ENCODE assay signal across 15 cellular contexts in genomic region chr1:54465351-54465811, GRCh38. TPM values are rescaled to one million over a fixed set of nuclear protein-coding genes. Genes with fewer than 3 reads are reported as not detected.
DNase-seq lines count a peak whose midpoint lies in the region; TF ChIP-seq lines count a peak whose summit lies in the region.
"Had no signal": no experiment of that assay in that cellular context is flagged by ENCODE, and none has a peak within 500 bp of the region (broad histone marks: within the 10 kb centered on the region; RNA-seq: fewer than 3 reads in every experiment).

No MANE protein-coding gene starts in this region.

- H3K79me2 ChIP-seq in neural progenitor cell (ENCODE audit: low read depth) (no peaks in the 10 kb centered on the region), Karpas-422 (ENCODE audit: low read length) (no peaks in the 10 kb centered on the region)

- TF ChIP-seq POLR2A in lower leg skin (IDR thresholded peaks at IDR 0.05), result no peak
- no peak for TF ChIP-seq POLR2A in esophagus muscularis mucosa (IDR thresholded peaks at IDR 0.05; ENCODE audit: low read depth)

- H3K27ac ChIP-seq in coronary artery (no peak overlapping the region), neural progenitor cell (no peak overlapping the region), esophagus muscularis mucosa (replicated peaks in 1 of 4) (no peak overlapping the region), Karpas-422 (ENCODE audit: low read length) (no peak overlapping the region)

- H3K9me3 Mint-ChIP-seq in CD14-positive monocyte, result peaks cover 0 to 9% (median 2%) of the 10 kb centered on the region in 7 donors
- H3K9me3 Mint-ChIP-seq in neural progenitor cell, result peaks cover 2% of the 10 kb centered on the region
- H3K9me3 Mint-ChIP-seq: activated naive CD4-positive, alpha-beta T cell treated with anti-CD3 and anti-CD28 coated beads, Interleukin-2, amount 50 U/mL, for 72 hours had no signal

- H4K20me1 ChIP-seq in neural progenitor cell (ENCODE audit: low read depth) (no peaks in the 10 kb centered on the region), Karpas-422 (ENCODE audit: insufficient read depth, low read depth, low read length) (no peaks in the 10 kb centered on the region)

- peaks cover 42% of the 10 kb centered on the region for H3K4me1 ChIP-seq in neural progenitor cell
- peaks cover 16 to 31% (median 27%) of the 10 kb centered on the region in 4 donors for H3K4me1 ChIP-seq in esophagus muscularis mucosa
- peaks cover 5% of the 10 kb centered on the region; the same call in 1 of the 2 replicates for H3K4me1 ChIP-seq in Karpas-422 (ENCODE audit: low read length)

- H3K4me3 ChIP-seq in coronary artery (no peak overlapping the region), neural progenitor cell (no peak overlapping the region), lower leg skin (ENCODE audit: low read depth, poor library complexity, severe bottlenecking) (no peak overlapping the region), esophagus muscularis mucosa (no peak overlapping the region), Karpas-422 (ENCODE audit: low read length) (no peak overlapping the region)

- TF ChIP-seq EP300 in esophagus muscularis mucosa (IDR thresholded peaks at IDR 0.05), result no peak

- H3K4me2 ChIP-seq in neural progenitor cell (no peak overlapping the region), Karpas-422 (ENCODE audit: low read depth, low read length, poor library complexity, severe bottlenecking) (no peak overlapping the region)

- H3K4me3 Mint-ChIP-seq in CD14-positive monocyte (no peak overlapping the region), neural progenitor cell (no peak overlapping the region)
- H3K4me3 Mint-ChIP-seq: IgD-negative memory B cell; stimulated activated naive B cell treated with anti-CD40 and anti-IgM and Interleukin-4, amounts not matched to agents 10 μg/mL and 1 μg/mL and 100 μg/mL, for 72 hours had no signal

- TF ChIP-seq CTCF in CD14-positive monocyte (IDR thresholded peaks at IDR 0.05) (no peak), coronary artery (IDR thresholded peaks at IDR 0.05) (no peak), neural progenitor cell (IDR thresholded peaks at IDR 0.05) (no peak), lower leg skin (IDR thresholded peaks at IDR 0.05) (no peak), esophagus muscularis mucosa (IDR thresholded peaks at IDR 0.05) (no peak)

- H3F3A ChIP-seq in neural progenitor cell (ENCODE audit: low read depth), result peaks cover 6% of the 10 kb centered on the region

- H3K36me3 ChIP-seq in neural progenitor cell (no peaks in the 10 kb centered on the region), esophagus muscularis mucosa (no peaks in the 10 kb centered on the region), Karpas-422 (ENCODE audit: insufficient read depth, low read length) (no peaks in the 10 kb centered on the region)

- H3K27me3 ChIP-seq in neural progenitor cell (no peaks in the 10 kb centered on the region), esophagus muscularis mucosa (no peaks in the 10 kb centered on the region), Karpas-422 (ENCODE audit: low read length) (no peaks in the 10 kb centered on the region)

- intact Hi-C loops in CD14-positive monocyte (cut with micrococcal nuclease), result no loop called here
- intact Hi-C loops in lower leg skin (cut with DNase I; ENCODE audit: low total_unique reads), result no loop called here
- intact Hi-C loops in esophagus muscularis mucosa (cut with DNase I), result no loop called here

- 43 to 46% methylated on average over 5 of the region's 5 CpGs for WGBS in lower leg skin, 2 donors
- 52% methylated on average over 5 of the region's 5 CpGs for WGBS in esophagus muscularis mucosa

- H3K9ac ChIP-seq in neural progenitor cell (no peak overlapping the region), Karpas-422 (ENCODE audit: low read length) (no peak overlapping the region)

- H3K9me3 ChIP-seq in neural progenitor cell (ENCODE audit: low read depth) (no peaks in the 10 kb centered on the region), esophagus muscularis mucosa (no peaks in the 10 kb centered on the region), Karpas-422 (ENCODE audit: low read length) (no peaks in the 10 kb centered on the region)

- no peaks in the 10 kb centered on the region for H3K9me2 ChIP-seq in Karpas-422 (replicated peaks; ENCODE audit: insufficient read depth, low read length)

- H3K27ac Mint-ChIP-seq in CD14-positive monocyte (peak overlapping the region in 4 of 7 donors; percentile 31 to 84 (median 72)), neural progenitor cell (peak overlapping the region; percentile 97)
- H3K27ac Mint-ChIP-seq: IgD-negative memory B cell; stimulated activated naive B cell treated with anti-CD40 and anti-IgM and Interleukin-4, amounts not matched to agents 10 μg/mL and 1 μg/mL and 100 μg/mL, for 72 hours had no signal

- H3K4me1 Mint-ChIP-seq in CD14-positive monocyte (peaks cover 25% of the 10 kb centered on the region), neural progenitor cell (peaks cover 54% of the 10 kb centered on the region)

- H3K27me3 Mint-ChIP-seq in CD14-positive monocyte (ENCODE audit: low read depth in 3 of 3) (peaks cover 0 to 4% (median 2%) of the 10 kb centered on the region in 3 donors), neural progenitor cell (ENCODE audit: insufficient read depth, low read depth) (peaks cover 5% of the 10 kb centered on the region)

- no peak for DNase-seq in CD14-positive monocyte (ENCODE audit: low spot score)
- DNase-seq in Kasumi-1 (lab: John Stamatoyannopoulos, UW), result peak; percentile 23 to 50
- peak; percentile 56 for DNase-seq in coronary artery (ENCODE audit: low spot score)
- DNase-seq in neural progenitor cell (ENCODE audit: low spot score), result no peak
- DNase-seq in lower leg skin (ENCODE audit: low spot score in 2 of 2), result no peak
- no peak for DNase-seq in esophagus muscularis mucosa (ENCODE audit: extremely low spot score)
- no peak for DNase-seq in Karpas-422
- DNase-seq: C1 segment of cervical spinal cord; midbrain; NCI-H1436 treated with DMSO at 0.1 percent for 48 hours; NCI-H748 treated with DMSO at 0.1 percent for 48 hours; stimulated activated CD4-positive, alpha-beta T cell treated with anti-CD3 and anti-CD28 coated beads, Interleukin-4, amount 100 ng/mL, for 4 hours; stimulated activated naive B cell treated with anti-CD40 and anti-IgM and Interleukin-4, amounts not matched to agents 10 μg/mL and 1 μg/mL and 100 μg/mL, for 72 hours had no signal

- H2AFZ ChIP-seq in neural progenitor cell (replicated peaks) (peak overlapping the region; percentile 54), Karpas-422 (ENCODE audit: low read length) (no peak overlapping the region)

- H3K36me3 Mint-ChIP-seq in CD14-positive monocyte, result no peaks in the 10 kb centered on the region
- peaks cover 4% of the 10 kb centered on the region for H3K36me3 Mint-ChIP-seq in neural progenitor cell
- H3K36me3 Mint-ChIP-seq: activated naive CD4-positive, alpha-beta T cell treated with anti-CD3 and anti-CD28 coated beads, Interleukin-2, amount 50 U/mL, for 72 hours; stimulated activated naive B cell treated with anti-CD40 and anti-IgM and Interleukin-4, amounts not matched to agents 10 μg/mL and 1 μg/mL and 100 μg/mL, for 72 hours had no signal

RNA-seq across cellular contexts. Expression of gene SSBP3, which starts 59.2 kb away (rescaled TPM):
- 1 to 10 TPM; 4.1 to 4.3 TPM for polyA plus RNA-seq in CD14-positive monocyte
- 53.0 and 86.1 TPM in 2 replicates for total RNA-seq in neural progenitor cell (ENCODE audit: low replicate concordance)
- 10 to 100 TPM; 19.3 to 40.5 (median 31.3) TPM for total RNA-seq in lower leg skin
- total RNA-seq in esophagus muscularis mucosa, result 10 to 100 TPM; 32.8 to 63.4 (median 47.4) TPM
- total RNA-seq in Karpas-422 (2014; rRNA removed; shearing (Covaris generic); ENCODE audit: low replicate concordance), result 2.4 and 4.7 TPM in 2 replicates

Comparison
In these comparisons a context has a peak if more than half of its experiments do, and no peak if none do; other contexts are left out.
1. DNase-seq: peak in Kasumi-1 (2 of 2) and coronary artery (single experiment); none in CD14-positive monocyte (single experiment), neural progenitor cell (single experiment), lower leg skin (0 of 2), esophagus muscularis mucosa (single experiment) and Karpas-422 (single experiment).